Comparison of ENCODE assay signal across 28 cellular contexts in the genomic region with DNA sequence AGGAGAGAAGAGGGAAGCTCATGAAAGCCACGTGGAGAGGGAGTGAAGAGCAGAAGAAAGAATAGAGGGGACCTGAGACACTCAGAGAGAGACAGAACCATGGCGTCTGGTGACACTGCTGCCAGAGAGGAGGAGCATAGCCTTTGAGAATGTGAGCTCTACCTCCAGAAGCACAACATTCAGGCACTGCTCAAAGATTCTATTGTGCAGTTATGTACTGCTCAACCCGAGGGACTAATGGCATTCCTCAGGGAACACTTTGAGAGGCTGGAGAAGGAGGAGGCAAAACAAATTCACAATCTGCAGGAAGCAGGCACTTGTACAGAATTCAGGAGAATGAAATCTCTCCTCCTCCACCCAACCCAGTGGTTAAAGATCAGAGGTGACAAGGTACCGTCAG. TPM values are rescaled to one million over a fixed set of nuclear protein-coding genes. Genes with fewer than 3 reads are reported as not detected.
"Had no signal": no experiment of that assay in that cellular context is flagged by ENCODE, and none has a peak within 500 bp of the region (broad histone marks: within the 10 kb centered on the region; RNA-seq: fewer than 3 reads in every experiment).

No MANE protein-coding gene starts in this region.

- H3K36me3 ChIP-seq: colonic mucosa, right lobe of liver, thoracic aorta, transverse colon had no signal

- ATAC-seq: heart left ventricle; natural killer cell; psoas muscle; right lobe of liver; stimulated activated naive B cell treated with anti-CD40 and anti-IgM and Interleukin-4, amounts not matched to agents 10 μg/mL and 1 μg/mL and 100 μg/mL, for 72 hours; stimulated activated naive CD8-positive, alpha-beta T cell treated with anti-CD3 and anti-CD28 coated beads, Interleukin-15, amount 100 ng/mL, for 72 hours had no signal

- H3K27ac Mint-ChIP-seq: endodermal cell; mesothelial cell of epicardium; natural killer cell; stimulated activated naive B cell treated with anti-CD40 and anti-IgM and Interleukin-4, amounts not matched to agents 10 μg/mL and 1 μg/mL and 100 μg/mL, for 72 hours had no signal

- H3K4me3 Mint-ChIP-seq: endodermal cell; mesothelial cell of epicardium; natural killer cell; stimulated activated naive B cell treated with anti-CD40 and anti-IgM and Interleukin-4, amounts not matched to agents 10 μg/mL and 1 μg/mL and 100 μg/mL, for 72 hours; stimulated activated naive CD8-positive, alpha-beta T cell treated with anti-CD3 and anti-CD28 coated beads, Interleukin-15, amount 100 ng/mL, for 72 hours had no signal

- H3K9me3 ChIP-seq: colonic mucosa, psoas muscle, right lobe of liver, thoracic aorta, transverse colon had no signal

- DNase-seq: colonic mucosa; effector CD4-positive, alpha-beta T cell; endodermal cell; heart left ventricle; hippocampal formation; kidney glomerular epithelial cell; natural killer cell; psoas muscle; retina; right lobe of liver; stimulated activated CD4-positive, alpha-beta T cell treated with anti-CD3 and anti-CD28 coated beads, Interleukin-2, amount 100 ng/mL, for 24 hours; stimulated activated CD4-positive, alpha-beta T cell treated with anti-CD3 and anti-CD28 coated beads, Interleukin-4, amount 100 ng/mL, for 4 hours; stimulated activated naive B cell treated with anti-CD40 and anti-IgM and Interleukin-4, amounts not matched to agents 10 μg/mL and 1 μg/mL and 100 μg/mL, for 72 hours; stimulated activated naive CD8-positive, alpha-beta T cell treated with anti-CD3 and anti-CD28 coated beads, Interleukin-15, amount 100 ng/mL, for 72 hours; transverse colon had no signal

- H3K27ac ChIP-seq: colonic mucosa, parathyroid adenoma, psoas muscle, right lobe of liver, thoracic aorta, transverse colon had no signal

- H3K4me3 ChIP-seq: colonic mucosa, heart left ventricle, psoas muscle, right lobe of liver, thoracic aorta, transverse colon had no signal

- H3K9me3 Mint-ChIP-seq: endodermal cell; mesothelial cell of epicardium; natural killer cell; stimulated activated naive B cell treated with anti-CD40 and anti-IgM and Interleukin-4, amounts not matched to agents 10 μg/mL and 1 μg/mL and 100 μg/mL, for 72 hours; stimulated activated naive CD8-positive, alpha-beta T cell treated with anti-CD3 and anti-CD28 coated beads, Interleukin-15, amount 100 ng/mL, for 72 hours had no signal

- H3K27me3 Mint-ChIP-seq: stimulated activated naive B cell treated with anti-CD40 and anti-IgM and Interleukin-4, amounts not matched to agents 10 μg/mL and 1 μg/mL and 100 μg/mL, for 72 hours; stimulated activated naive CD8-positive, alpha-beta T cell treated with anti-CD3 and anti-CD28 coated beads, Interleukin-15, amount 100 ng/mL, for 72 hours had no signal

- H3K36me3 Mint-ChIP-seq: natural killer cell; stimulated activated naive B cell treated with anti-CD40 and anti-IgM and Interleukin-4, amounts not matched to agents 10 μg/mL and 1 μg/mL and 100 μg/mL, for 72 hours had no signal

- H3K27me3 ChIP-seq: colonic mucosa, heart left ventricle, right lobe of liver, transverse colon had no signal

- H3K4me1 Mint-ChIP-seq: endodermal cell; mesothelial cell of epicardium; stimulated activated naive B cell treated with anti-CD40 and anti-IgM and Interleukin-4, amounts not matched to agents 10 μg/mL and 1 μg/mL and 100 μg/mL, for 72 hours had no signal

- H3K4me1 ChIP-seq: colonic mucosa, parathyroid adenoma, psoas muscle, right lobe of liver, transverse colon had no signal

RNA-seq across cellular contexts. Expression of a gene that starts 50.0 kb away (rescaled TPM):
- total RNA-seq: cerebellum, colonic mucosa, frontal cortex, glomerular endothelial cell, heart left ventricle, lower leg skin, mesothelial cell of epicardium, mucosa of gallbladder, myocyte, natural killer cell, omental fat pad, psoas muscle, right lobe of liver, skeletal muscle tissue, subcutaneous adipose tissue, thoracic aorta, transverse colon, ureter had no signal
